ENCODE assay signal across 15 cellular contexts in genomic region chr7:49776994-49777393, GRCh38. TPM values are rescaled to one million over a fixed set of nuclear protein-coding genes. Genes with fewer than 3 reads are reported as not detected.
A peak's percentile ranks its signal among the peaks of the same experiment; 100 is the strongest.
DNase-seq lines count a peak whose midpoint lies in the region; ATAC-seq and TF ChIP-seq lines count a peak whose summit lies in the region.
"Had no signal": no experiment of that assay in that cellular context is flagged by ENCODE, and none has a peak within 500 bp of the region (broad histone marks: within the 10 kb centered on the region; RNA-seq: fewer than 3 reads in every experiment).

No MANE protein-coding gene starts in this region.

- POLR2A ChIA-PET in naive thymus-derived CD4-positive, alpha-beta T cell (lab: Charles Lee), result no interaction called here

- H4K20me1 ChIP-seq in MM.1S (ENCODE audit: insufficient read depth, low read length), result no peaks in the 10 kb centered on the region

- H3K9me3 ChIP-seq in MM.1S (replicated peaks; ENCODE audit: insufficient read depth, low read length), result no peaks in the 10 kb centered on the region
- H3K9me3 ChIP-seq in naive thymus-derived CD4-positive, alpha-beta T cell (ENCODE audit: control insufficient read depth in 2 of 3, low read length in 3 of 3), result no peaks in the 10 kb centered on the region

- H3K4me1 Mint-ChIP-seq in neural crest cell (peaks cover 11% of the 10 kb centered on the region), CD14-positive monocyte (peaks cover 9% of the 10 kb centered on the region)
- peaks cover 3 to 14% (median 10%) of the 10 kb centered on the region in 7 donors for H3K4me1 Mint-ChIP-seq in naive thymus-derived CD4-positive, alpha-beta T cell

- no peaks in the 10 kb centered on the region for H3K79me2 ChIP-seq in MM.1S (ENCODE audit: low read length)

- no peaks in the 10 kb centered on the region for H3K36me3 ChIP-seq in MM.1S (replicated peaks; ENCODE audit: insufficient read depth, low read length)
- no peaks in the 10 kb centered on the region for H3K36me3 ChIP-seq in naive thymus-derived CD4-positive, alpha-beta T cell (ENCODE audit: control insufficient read depth in 2 of 3, insufficient read depth in 3 of 3, low read length in 3 of 3)

- H3K27ac ChIP-seq in MM.1S (ENCODE audit: low read length), result no peak overlapping the region
- no peak overlapping the region for H3K27ac ChIP-seq in naive thymus-derived CD4-positive, alpha-beta T cell (ENCODE audit: low read depth, low read length)

- H3K4me2 ChIP-seq in MM.1S (ENCODE audit: low read depth, low read length), result no peak overlapping the region

- intact Hi-C loops in naive thymus-derived CD4-positive, alpha-beta T cell (cut with micrococcal nuclease), result no loop called here
- intact Hi-C loops in CD14-positive monocyte (cut with micrococcal nuclease), result no loop called here

- H3K9ac ChIP-seq in MM.1S (ENCODE audit: low read length), result no peak overlapping the region

- no peaks in the 10 kb centered on the region for H3K4me1 ChIP-seq in MM.1S (ENCODE audit: low read length)
- H3K4me1 ChIP-seq in naive thymus-derived CD4-positive, alpha-beta T cell (ENCODE audit: control insufficient read depth in 2 of 2, insufficient read depth in 2 of 2, low read length in 2 of 2), result no peaks in the 10 kb centered on the region

- TF ChIP-seq CTCF in MM.1S (IDR thresholded peaks at IDR 0.05; ENCODE audit: low read length) (peak; percentile 20; the same call in 1 of the 2 replicates), neural crest cell (conservative IDR thresholded peaks at IDR 0.05) (peak; percentile 46), CD14-positive monocyte (IDR thresholded peaks at IDR 0.05) (no peak)

- H3K4me3 ChIP-seq in MM.1S (ENCODE audit: low read length), result no peak overlapping the region
- no peak overlapping the region for H3K4me3 ChIP-seq in naive thymus-derived CD4-positive, alpha-beta T cell (ENCODE audit: low read length)

- no peaks in the 10 kb centered on the region for H3F3A ChIP-seq in MM.1S (ENCODE audit: insufficient read depth, low read length)

- CTCF ChIA-PET in naive thymus-derived CD4-positive, alpha-beta T cell (lab: Charles Lee), result no interaction called here

- H3K27me3 ChIP-seq in MM.1S (replicated peaks; ENCODE audit: insufficient read depth, low read length), result no peaks in the 10 kb centered on the region
- no peaks in the 10 kb centered on the region for H3K27me3 ChIP-seq in naive thymus-derived CD4-positive, alpha-beta T cell (ENCODE audit: control insufficient read depth in 2 of 2, insufficient read depth in 2 of 2, low read length in 2 of 2)

- ATAC-seq in naive thymus-derived CD4-positive, alpha-beta T cell, result no peak
- ATAC-seq: activated naive CD8-positive, alpha-beta T cell treated with anti-CD3 and anti-CD28 coated beads, Interleukin-2, amount 50 U/mL, for 24 hours; effector memory CD8-positive, alpha-beta T cell; sciatic nerve had no signal

- H3K4me3 Mint-ChIP-seq in neural crest cell (peak overlapping the region; percentile 81), CD14-positive monocyte (peak overlapping the region in 1 of 2 donors; percentile 80)
- peak overlapping the region in 1 of 10 donors; percentile 25 for H3K4me3 Mint-ChIP-seq in naive thymus-derived CD4-positive, alpha-beta T cell
- H3K4me3 Mint-ChIP-seq: activated naive CD8-positive, alpha-beta T cell treated with anti-CD3 and anti-CD28 coated beads, Interleukin-2, amount 50 U/mL, for 24 hours; effector memory CD8-positive, alpha-beta T cell had no signal

- no peak overlapping the region for H3K27ac Mint-ChIP-seq in neural crest cell (ENCODE audit: unreplicated experiment)
- no peak overlapping the region for H3K27ac Mint-ChIP-seq in naive thymus-derived CD4-positive, alpha-beta T cell
- no peak overlapping the region for H3K27ac Mint-ChIP-seq in CD14-positive monocyte
- H3K27ac Mint-ChIP-seq: activated naive CD8-positive, alpha-beta T cell treated with anti-CD3 and anti-CD28 coated beads, Interleukin-2, amount 50 U/mL, for 24 hours; effector memory CD8-positive, alpha-beta T cell had no signal

- H3K9me3 Mint-ChIP-seq in neural crest cell (no peaks in the 10 kb centered on the region), CD14-positive monocyte (peaks cover 0 to 6% (median 2%) of the 10 kb centered on the region in 7 donors)
- peaks cover 0 to 5% (median 0%) of the 10 kb centered on the region in 11 donors for H3K9me3 Mint-ChIP-seq in naive thymus-derived CD4-positive, alpha-beta T cell
- H3K9me3 Mint-ChIP-seq: activated naive CD8-positive, alpha-beta T cell treated with anti-CD3 and anti-CD28 coated beads, Interleukin-2, amount 50 U/mL, for 24 hours had no signal

- no peaks in the 10 kb centered on the region for H3K9me2 ChIP-seq in MM.1S (replicated peaks; ENCODE audit: insufficient read depth, low read length)

- H3K36me3 Mint-ChIP-seq in neural crest cell (ENCODE audit: low read depth), result no peaks in the 10 kb centered on the region
- peaks cover 0 to 6% (median 3%) of the 10 kb centered on the region in 5 donors for H3K36me3 Mint-ChIP-seq in naive thymus-derived CD4-positive, alpha-beta T cell
- peaks cover 0 to 4% of the 10 kb centered on the region in 2 donors for H3K36me3 Mint-ChIP-seq in CD14-positive monocyte

- peaks cover 75% of the 10 kb centered on the region for H3K27me3 Mint-ChIP-seq in neural crest cell (ENCODE audit: low read depth)
- peaks cover 38 to 69% (median 55%) of the 10 kb centered on the region in 5 donors for H3K27me3 Mint-ChIP-seq in naive thymus-derived CD4-positive, alpha-beta T cell
- peaks cover 56 to 74% (median 57%) of the 10 kb centered on the region in 3 donors for H3K27me3 Mint-ChIP-seq in CD14-positive monocyte (ENCODE audit: low read depth in 3 of 3)

- H2AFZ ChIP-seq in MM.1S (ENCODE audit: low read length), result no peak overlapping the region

- DNase-seq in NCI-H345 (lab: John Stamatoyannopoulos, UW) (peak; percentile 28), NCI-H345 treated with DMSO at 0.1 percent for 48 hours (lab: John Stamatoyannopoulos, UW; ENCODE audit: unreplicated experiment) (no peak), MM.1S (no peak), cerebellum (ENCODE audit: low spot score) (peak; percentile 67), neural crest cell (ENCODE audit: low read depth, low spot score) (peak; percentile 6), CD14-positive monocyte (ENCODE audit: low spot score) (no peak)
- DNase-seq in naive thymus-derived CD4-positive, alpha-beta T cell, result no peak
- no peak for DNase-seq in activated naive CD4-positive, alpha-beta T cell treated with Interleukin-2 at 50 U/mL for 16 hours
- DNase-seq: activated naive CD8-positive, alpha-beta T cell treated with anti-CD3 and anti-CD28 coated beads, Interleukin-2, amount 50 U/mL, for 24 hours; effector memory CD8-positive, alpha-beta T cell; NCI-H1417; OCI-M1 had no signal

RNA-seq across cellular contexts. Expression of gene VWC2, which starts 3.6 kb away (rescaled TPM):
- 5.1 TPM for total RNA-seq in cerebellum
- total RNA-seq in neural crest cell, result 0.02 TPM in 1 of 2 replicates, not detected in the other
- total RNA-seq in naive thymus-derived CD4-positive, alpha-beta T cell, result not detected
- not detected for polyA plus RNA-seq in naive thymus-derived CD4-positive, alpha-beta T cell
- not detected for polyA plus RNA-seq in CD14-positive monocyte
- total RNA-seq: mononuclear cell; T-helper 2 cell treated with Interferon-gamma antibody and Interleukin-4, amounts not matched to agents 100 ng/mL and 5 ng/mL, for 36 hours had no signal

Comparison
In these comparisons a context has a peak if more than half of its experiments do, and no peak if none do; other contexts are left out.
1. DNase-seq: peak in NCI-H345 (single experiment), cerebellum (single experiment) and neural crest cell (single experiment); none in NCI-H345 treated with DMSO at 0.1 percent for 48 hours (single experiment), MM.1S (single experiment), naive thymus-derived CD4-positive, alpha-beta T cell (0 of 9), activated naive CD4-positive, alpha-beta T cell treated with Interleukin-2 at 50 U/mL for 16 hours (single experiment) and CD14-positive monocyte (single experiment).